14 cellular contexts compared by ENCODE assay signal in genomic region chr1:223721658-223722606, GRCh38. TPM values are rescaled to one million over a fixed set of nuclear protein-coding genes. Genes with fewer than 3 reads are reported as not detected.
A peak's percentile ranks its signal among the peaks of the same experiment; 100 is the strongest.
DNase-seq lines count a peak whose midpoint lies in the region; ATAC-seq and TF ChIP-seq lines count a peak whose summit lies in the region.
"Had no signal": no experiment of that assay in that cellular context is flagged by ENCODE, and none has a peak within 500 bp of the region (broad histone marks: within the 10 kb centered on the region; RNA-seq: fewer than 3 reads in every experiment).

No MANE protein-coding gene starts in this region.

- H3K9me3 Mint-ChIP-seq in activated naive CD8-positive, alpha-beta T cell (ENCODE audit: low read depth), result no peaks in the 10 kb centered on the region
- H3K9me3 Mint-ChIP-seq in activated naive CD8-positive, alpha-beta T cell treated with anti-CD3 and anti-CD28 coated beads for 36 hours, result no peaks in the 10 kb centered on the region
- no peaks in the 10 kb centered on the region for H3K9me3 Mint-ChIP-seq in chondrocyte (ENCODE audit: low read depth)
- H3K9me3 Mint-ChIP-seq in naive thymus-derived CD8-positive, alpha-beta T cell, result no peaks in the 10 kb centered on the region
- H3K9me3 Mint-ChIP-seq: naive B cell had no signal

- H3K4me3 Mint-ChIP-seq in activated naive CD8-positive, alpha-beta T cell, result no peak overlapping the region
- no peak overlapping the region for H3K4me3 Mint-ChIP-seq in activated naive CD8-positive, alpha-beta T cell treated with anti-CD3 and anti-CD28 coated beads for 36 hours
- H3K4me3 Mint-ChIP-seq in chondrocyte (ENCODE audit: unreplicated experiment), result no peak overlapping the region
- peak overlapping the region in 1 of 10 donors; percentile 24 for H3K4me3 Mint-ChIP-seq in naive thymus-derived CD8-positive, alpha-beta T cell
- H3K4me3 Mint-ChIP-seq: naive B cell had no signal

- peaks cover 21% of the 10 kb centered on the region for H3K36me3 Mint-ChIP-seq in activated naive CD8-positive, alpha-beta T cell
- peaks cover 21% of the 10 kb centered on the region for H3K36me3 Mint-ChIP-seq in activated naive CD8-positive, alpha-beta T cell treated with anti-CD3 and anti-CD28 coated beads for 36 hours
- peaks cover 29% of the 10 kb centered on the region for H3K36me3 Mint-ChIP-seq in chondrocyte (ENCODE audit: low read depth)
- peaks cover 4 to 62% (median 31%) of the 10 kb centered on the region in 3 donors for H3K36me3 Mint-ChIP-seq in naive thymus-derived CD8-positive, alpha-beta T cell

- no peaks in the 10 kb centered on the region for H3K9me3 ChIP-seq in upper lobe of right lung
- no peaks in the 10 kb centered on the region for H3K9me3 ChIP-seq in BE2C
- H3K9me3 ChIP-seq: SJCRH30 had no signal

- POLR2A ChIA-PET in naive thymus-derived CD8-positive, alpha-beta T cell (lab: Charles Lee), result no interaction called here

- H3K4me1 ChIP-seq in upper lobe of right lung (peaks cover 68% of the 10 kb centered on the region), BE2C (peaks cover 17% of the 10 kb centered on the region)

- no peaks in the 10 kb centered on the region for H3K27me3 Mint-ChIP-seq in activated naive CD8-positive, alpha-beta T cell
- no peaks in the 10 kb centered on the region for H3K27me3 Mint-ChIP-seq in activated naive CD8-positive, alpha-beta T cell treated with anti-CD3 and anti-CD28 coated beads for 36 hours
- H3K27me3 Mint-ChIP-seq in chondrocyte (ENCODE audit: low read depth), result no peaks in the 10 kb centered on the region
- no peaks in the 10 kb centered on the region for H3K27me3 Mint-ChIP-seq in naive thymus-derived CD8-positive, alpha-beta T cell
- H3K27me3 Mint-ChIP-seq: naive B cell had no signal

- H3K36me3 ChIP-seq in upper lobe of right lung (peaks cover 64% of the 10 kb centered on the region), BE2C (peaks cover 3% of the 10 kb centered on the region; the same call in 1 of the 2 replicates)

- H3K27me3 ChIP-seq in upper lobe of right lung, result no peaks in the 10 kb centered on the region
- no peaks in the 10 kb centered on the region for H3K27me3 ChIP-seq in BE2C
- H3K27me3 ChIP-seq: SJCRH30 had no signal

- peak overlapping the region; percentile 34 for H3K27ac Mint-ChIP-seq in activated naive CD8-positive, alpha-beta T cell
- no peak overlapping the region for H3K27ac Mint-ChIP-seq in activated naive CD8-positive, alpha-beta T cell treated with anti-CD3 and anti-CD28 coated beads for 36 hours
- peak overlapping the region; percentile 93 for H3K27ac Mint-ChIP-seq in chondrocyte (ENCODE audit: unreplicated experiment)
- H3K27ac Mint-ChIP-seq in naive thymus-derived CD8-positive, alpha-beta T cell, result peak overlapping the region in 6 of 10 donors; percentile 18 to 74 (median 49)

- intact Hi-C loops in upper lobe of right lung (cut with DNase I), result no loop called here

- no peak for DNase-seq in activated naive CD8-positive, alpha-beta T cell treated with anti-CD3 and anti-CD28 coated beads for 36 hours
- DNase-seq in chondrocyte (ENCODE audit: low spot score) (no peak), upper lobe of right lung (no peak), NCI-H446 (lab: John Stamatoyannopoulos, UW) (no peak), T-helper 9 cell (no peak), BE2C (no peak)
- no peak for DNase-seq in naive thymus-derived CD8-positive, alpha-beta T cell
- DNase-seq: activated CD4-positive, alpha-beta T cell treated with anti-CD3 and anti-CD28 coated beads for 4 hours; activated naive CD4-positive, alpha-beta T cell treated with anti-CD3 and anti-CD28 coated beads, Interleukin-2, amount 50 U/mL, for 16 hours; naive B cell; NCI-H1105; NCI-H510A treated with DMSO at 0.1 percent for 48 hours; SJCRH30 had no signal

- TF ChIP-seq CTCF in chondrocyte (IDR thresholded peaks at IDR 0.05), result no peak
- TF ChIP-seq CTCF in upper lobe of right lung (IDR thresholded peaks at IDR 0.05), result no peak
- no peak for TF ChIP-seq CTCF in BE2C (IDR thresholded peaks at IDR 0.05; ENCODE audit: low read depth, low read length)

- H3K4me3 ChIP-seq in upper lobe of right lung, result no peak overlapping the region
- no peak overlapping the region for H3K4me3 ChIP-seq in BE2C (ENCODE audit: low read depth, low read length)
- H3K4me3 ChIP-seq: SJCRH30 had no signal

- H3K4me1 Mint-ChIP-seq in activated naive CD8-positive, alpha-beta T cell (ENCODE audit: low read depth), result peaks cover 72% of the 10 kb centered on the region
- peaks cover 45% of the 10 kb centered on the region for H3K4me1 Mint-ChIP-seq in activated naive CD8-positive, alpha-beta T cell treated with anti-CD3 and anti-CD28 coated beads for 36 hours
- peaks cover 78% of the 10 kb centered on the region for H3K4me1 Mint-ChIP-seq in chondrocyte (ENCODE audit: low read depth)
- peaks cover 35 to 81% (median 68%) of the 10 kb centered on the region in 4 donors for H3K4me1 Mint-ChIP-seq in naive thymus-derived CD8-positive, alpha-beta T cell

- ATAC-seq in naive thymus-derived CD8-positive, alpha-beta T cell, result no peak
- no peak for ATAC-seq in upper lobe of right lung

- H3K27ac ChIP-seq in upper lobe of right lung, result peak overlapping the region; percentile 86
- H3K27ac ChIP-seq: SJCRH30 had no signal

RNA-seq across cellular contexts. Expression of gene CAPN2, which starts 9.6 kb away (rescaled TPM):
- 10 to 100 TPM; 23.6 to 24.3 TPM for total RNA-seq in activated naive CD8-positive, alpha-beta T cell treated with anti-CD3 and anti-CD28 coated beads for 36 hours
- total RNA-seq in chondrocyte (202 to 241 TPM (median 238 TPM) in 3 replicates), upper lobe of right lung (306 TPM)
- 10 to 100 TPM; 70.0 to 72.2 TPM for total RNA-seq in naive thymus-derived CD8-positive, alpha-beta T cell
- polyA plus RNA-seq in naive thymus-derived CD8-positive, alpha-beta T cell, result 100 to 1,000 TPM in 1 of 3 donors, 10 to 100 TPM in 2; 68.6 to 101 (median 83.7) TPM
- polyA plus RNA-seq in BE2C (2012; ENCODE audit: insufficient read depth, insufficient read length, low read depth), result 66.5 TPM

RNA-seq across cellular contexts. Expression of gene CAPN8, which starts 56.4 kb away (rescaled TPM):
- not detected for total RNA-seq in activated naive CD8-positive, alpha-beta T cell treated with anti-CD3 and anti-CD28 coated beads for 36 hours
- not detected in 3 replicates for total RNA-seq in chondrocyte
- under 1 TPM in 1 of 2 experiments, not detected in 1; 0.21 TPM for total RNA-seq in naive thymus-derived CD8-positive, alpha-beta T cell
- under 1 TPM in 1 of 3 donors, not detected in 2; 0.36 TPM for polyA plus RNA-seq in naive thymus-derived CD8-positive, alpha-beta T cell
- total RNA-seq in upper lobe of right lung, result 83.5 TPM
- polyA plus RNA-seq in BE2C (2012; ENCODE audit: insufficient read depth, insufficient read length, low read depth), result not detected
- total RNA-seq: SJCRH30 had no signal

Comparison
In these comparisons a context has a peak if more than half of its experiments do, and no peak if none do; other contexts are left out.
1. RNA of gene CAPN8, which starts 56.4 kb away (total RNA-seq): 83.5 TPM in upper lobe of right lung (single experiment); 0.21 TPM in naive thymus-derived CD8-positive, alpha-beta T cell, not detected in activated naive CD8-positive, alpha-beta T cell treated with anti-CD3 and anti-CD28 coated beads for 36 hours and not detected in chondrocyte; every median in the first group is over 10 times any median in the second.